9 cellular contexts compared by ENCODE assay signal in genomic region chr1:110477445-110477957, GRCh38. TPM values are rescaled to one million over a fixed set of nuclear protein-coding genes. Genes with fewer than 3 reads are reported as not detected.
DNase-seq lines count a peak whose midpoint lies in the region; ATAC-seq and TF ChIP-seq lines count a peak whose summit lies in the region.
"Had no signal": no experiment of that assay in that cellular context is flagged by ENCODE, and none has a peak within 500 bp of the region (broad histone marks: within the 10 kb centered on the region; RNA-seq: fewer than 3 reads in every experiment).

No MANE protein-coding gene starts in this region.

- H3K4me1 ChIP-seq in HUES48 (ENCODE audit: control insufficient read depth, insufficient read depth, low read length) = peaks cover 7% of the 10 kb centered on the region; the same call in 1 of the 2 replicates
- H3K4me1 ChIP-seq in body of pancreas = peaks cover 22% of the 10 kb centered on the region
- H3K4me1 ChIP-seq in mucosa of descending colon (ENCODE audit: low read depth) = no peaks in the 10 kb centered on the region

- H3K9me3 ChIP-seq in HUES48 (ENCODE audit: control insufficient read depth, insufficient read depth, low read length) (no peaks in the 10 kb centered on the region), body of pancreas (no peaks in the 10 kb centered on the region), mucosa of descending colon (no peaks in the 10 kb centered on the region)

- peak; percentile 69 for DNase-seq in Daoy (ENCODE audit: low read depth)
- DNase-seq in body of pancreas = peak in 1 of 4 donors; percentile 9
- DNase-seq in mucosa of descending colon = no peak
- no peak for DNase-seq in NCI-H2227 treated with DMSO at 0.1 percent for 48 hours (lab: John Stamatoyannopoulos, UW)
- DNase-seq in dermis blood vessel endothelial cell = no peak
- no peak for DNase-seq in medulla oblongata (ENCODE audit: extremely low spot score)
- no peak for DNase-seq in C1 segment of cervical spinal cord (lab: John Stamatoyannopoulos, UW)

- H3K4me3 ChIP-seq in HUES48 (ENCODE audit: low read depth, low read length) (no peak overlapping the region), body of pancreas (no peak overlapping the region), mucosa of descending colon (no peak overlapping the region)

- H3K9ac ChIP-seq in HUES48 (ENCODE audit: low read depth, low read length) = no peak overlapping the region

- intact Hi-C loops in body of pancreas (cut with DNase I) = no loop called here
- intact Hi-C loops in mucosa of descending colon (cut with DNase I, micrococcal nuclease) = no loop called here

- H3K27ac ChIP-seq in HUES48 (ENCODE audit: low read depth, low read length) (peak overlapping the region; percentile 21), body of pancreas (peak overlapping the region in 3 of 4 donors; percentile 4 to 57 (median 26))

- WGBS in body of pancreas, 2 donors = 50 to 52% methylated on average over 3 of the region's 3 CpGs

- no peak for TF ChIP-seq POLR2A in body of pancreas (IDR thresholded peaks at IDR 0.05)

- H3K27me3 ChIP-seq in HUES48 (ENCODE audit: control insufficient read depth, insufficient read depth, low read length) (no peaks in the 10 kb centered on the region), body of pancreas (no peaks in the 10 kb centered on the region)

- TF ChIP-seq CTCF in body of pancreas (IDR thresholded peaks at IDR 0.05) (peak in 2 of 7 experiments; percentile 14 to 18), mucosa of descending colon (IDR thresholded peaks at IDR 0.05) (no peak)

- peak; percentile 41 for ATAC-seq in body of pancreas
- ATAC-seq in mucosa of descending colon = peak; percentile 25

- H3K36me3 ChIP-seq in HUES48 (ENCODE audit: control insufficient read depth, insufficient read depth, low read length) = no peaks in the 10 kb centered on the region
- H3K36me3 ChIP-seq in body of pancreas (replicated peaks in 1 of 2; ENCODE audit: insufficient read depth in 1 of 2, low read depth in 2 of 2) = no peaks in the 10 kb centered on the region
- H3K36me3 ChIP-seq in mucosa of descending colon (ENCODE audit: low read depth) = no peaks in the 10 kb centered on the region

RNA-seq across cellular contexts. Expression of gene PROK1, which starts 26.6 kb away (rescaled TPM):
- total RNA-seq in Daoy (2014; rRNA removed; shearing (Covaris generic)) = not detected in 2 replicates
- total RNA-seq in body of pancreas = 1 to 10 TPM in 1 of 2 donors, under 1 TPM in 1; 0.26 to 4.9 TPM
- not detected for total RNA-seq in mucosa of descending colon
- total RNA-seq in dermis blood vessel endothelial cell = 0.09 TPM in 1 of 2 replicates, not detected in the other
- total RNA-seq: lung microvascular endothelial cell had no signal

RNA-seq across cellular contexts. Expression of gene KCNA10, which starts 41.5 kb away (rescaled TPM):
- total RNA-seq in Daoy (2014; rRNA removed; shearing (Covaris generic)) = not detected in 2 replicates
- total RNA-seq in body of pancreas (not detected), mucosa of descending colon (not detected), dermis blood vessel endothelial cell (not detected in 2 replicates)
- total RNA-seq: lung microvascular endothelial cell had no signal
